ENCODE assay signal across 8 cellular contexts in the genomic region with DNA sequence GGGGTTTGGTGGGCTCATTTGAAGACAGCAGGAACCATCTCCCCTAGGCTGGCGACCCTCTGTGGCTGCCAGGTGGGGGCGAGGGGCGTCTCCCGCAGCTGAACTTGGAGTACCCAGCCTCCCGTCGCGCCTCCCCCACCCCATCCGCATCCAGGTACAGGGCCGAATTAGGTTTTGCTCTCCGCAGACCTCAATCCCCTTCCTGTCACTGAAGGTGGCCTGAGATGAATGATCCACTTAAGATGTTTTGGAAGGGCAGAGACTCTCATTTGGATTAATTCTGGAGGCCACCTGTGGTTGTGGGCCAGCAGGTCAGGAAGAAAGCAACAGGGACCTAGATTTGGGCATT. TPM values are rescaled to one million over a fixed set of nuclear protein-coding genes. Genes with fewer than 3 reads are reported as not detected.
DNase-seq lines count a peak whose midpoint lies in the region; ATAC-seq and TF ChIP-seq lines count a peak whose summit lies in the region.

No MANE protein-coding gene starts in this region.

- H3K9me3 Mint-ChIP-seq in progenitor cell of endocrine pancreas (ENCODE audit: low read depth), result no peaks in the 10 kb centered on the region

- H3K9me3 ChIP-seq in esophagus (ENCODE audit: control insufficient read depth in 2 of 2, insufficient read depth in 1 of 2, low read depth in 1 of 2, low read length in 1 of 2), result no peaks in the 10 kb centered on the region

- no peak for TF ChIP-seq POLR2A in NB4 (IDR thresholded peaks at IDR 0.05; ENCODE audit: extremely low read depth, insufficient read length)

- no peak for TF ChIP-seq CTCF in NB4 (IDR thresholded peaks at IDR 0.05; ENCODE audit: low read depth, low read length)
- no peak for TF ChIP-seq CTCF in progenitor cell of endocrine pancreas (IDR thresholded peaks at IDR 0.05; ENCODE audit: unreplicated experiment)

- peaks cover 38% of the 10 kb centered on the region for H3K27me3 Mint-ChIP-seq in progenitor cell of endocrine pancreas

- peak; percentile 6 for ATAC-seq in GM18511 (IDR thresholded peaks at IDR 0.05; ENCODE audit: unreplicated experiment)

- no peak overlapping the region for H3K27ac Mint-ChIP-seq in progenitor cell of endocrine pancreas

- H3K36me3 Mint-ChIP-seq in progenitor cell of endocrine pancreas (ENCODE audit: insufficient read depth), result peaks cover 3% of the 10 kb centered on the region

- no peaks in the 10 kb centered on the region for H3K4me1 Mint-ChIP-seq in progenitor cell of endocrine pancreas (ENCODE audit: low read depth)

- peaks cover 2 to 5% of the 10 kb centered on the region in 2 donors for H3K4me1 ChIP-seq in esophagus (ENCODE audit: control insufficient read depth in 2 of 2, insufficient read depth in 2 of 2, low read length in 1 of 2)

- H3K4me3 ChIP-seq in NB4 (ENCODE audit: low read depth, low read length) (peak overlapping the region; percentile 64), esophagus (ENCODE audit: low read depth in 1 of 2, low read length in 2 of 2) (peak overlapping the region; percentile 58 to 66)

- peak overlapping the region; percentile 84 for H3K4me3 Mint-ChIP-seq in progenitor cell of endocrine pancreas (ENCODE audit: low read depth)

- peak overlapping the region in 1 of 2 donors; percentile 11 for H3K27ac ChIP-seq in esophagus (ENCODE audit: low read depth in 2 of 2, low read length in 1 of 2)

- DNase-seq in NB4 (ENCODE audit: low read depth) (no peak), progenitor cell of endocrine pancreas (ENCODE audit: low spot score, unreplicated experiment) (no peak), kidney tubule cell (ENCODE audit: low spot score) (no peak), NAMALWA (ENCODE audit: low spot score) (no peak), iPS-NIHi11 (ENCODE audit: low spot score) (no peak)
- DNase-seq in effector CD8-positive, alpha-beta T cell (lab: John Stamatoyannopoulos, UW), result no peak

- H3K27me3 ChIP-seq in esophagus (ENCODE audit: control insufficient read depth in 1 of 2, insufficient read depth in 2 of 2, low read length in 2 of 2), result no peaks in the 10 kb centered on the region

- WGBS in esophagus, 2 donors, result 18 to 31% methylated on average over 10 of the region's 10 CpGs

- no peaks in the 10 kb centered on the region for H3K36me3 ChIP-seq in esophagus (ENCODE audit: control insufficient read depth in 2 of 2, insufficient read depth in 2 of 2, low read length in 1 of 2)

RNA-seq across cellular contexts. Expression of a gene that starts 0.5 kb away (rescaled TPM):
- polyA plus RNA-seq in esophagus, result 1 to 10 TPM; 1.2 to 1.5 TPM
- total RNA-seq in progenitor cell of endocrine pancreas, result 5.7 and 5.8 TPM in 2 replicates
